In genomic region chr4:150209140-150209829, GRCh38 we compare ENCODE assay signal across 8 cellular contexts.
DNase-seq lines count a peak whose midpoint lies in the region; ATAC-seq and TF ChIP-seq lines count a peak whose summit lies in the region.

No MANE protein-coding gene starts in this region.

- WGBS in upper lobe of left lung, 2 donors = 76 to 79% methylated on average over 6 of the region's 6 CpGs

- H3K27me3 ChIP-seq in MG63 = no peaks in the 10 kb centered on the region
- no peaks in the 10 kb centered on the region for H3K27me3 ChIP-seq in kidney epithelial cell (ENCODE audit: control insufficient read depth, insufficient read depth, low read length)
- H3K27me3 ChIP-seq in upper lobe of left lung = no peaks in the 10 kb centered on the region

- peak; percentile 55 for TF ChIP-seq CTCF in astrocyte of the cerebellum (IDR thresholded peaks at IDR 0.05; ENCODE audit: low read depth, low read length, missing control alignments)
- TF ChIP-seq CTCF in kidney epithelial cell (IDR thresholded peaks at IDR 0.05; ENCODE audit: insufficient read depth, low read length, poor library complexity, severe bottlenecking) = peak; percentile 52
- peak in 5 of 6 experiments; percentile 23 to 58 (median 52) for TF ChIP-seq CTCF in upper lobe of left lung (IDR thresholded peaks at IDR 0.05)

- TF ChIP-seq EP300 in upper lobe of left lung (IDR thresholded peaks at IDR 0.05) = no peak

- H3K36me3 ChIP-seq in MG63 = no peaks in the 10 kb centered on the region; the same call in 1 of the 2 replicates
- H3K36me3 ChIP-seq in kidney epithelial cell (ENCODE audit: control insufficient read depth, insufficient read depth, low read length) = no peaks in the 10 kb centered on the region
- H3K36me3 ChIP-seq in upper lobe of left lung = no peaks in the 10 kb centered on the region

- no peak for TF ChIP-seq POLR2A in upper lobe of left lung (IDR thresholded peaks at IDR 0.05)

- no peak overlapping the region for H3K27ac ChIP-seq in upper lobe of left lung

- DNase-seq in COR-L47 (lab: John Stamatoyannopoulos, UW) = peak; percentile 49
- DNase-seq in GM19238 (ENCODE audit: insufficient read length, low spot score) = peak; percentile 10
- peak; percentile 29 for DNase-seq in MG63
- peak; percentile 51 for DNase-seq in astrocyte of the cerebellum (ENCODE audit: low read depth)
- no peak for DNase-seq in kidney epithelial cell (ENCODE audit: low read depth)
- DNase-seq in upper lobe of left lung = peak in 1 of 2 donors; percentile 36
- DNase-seq in SHP77 treated with DMSO at 0.1 percent for 48 hours (lab: John Stamatoyannopoulos, UW) = no peak

- no peaks in the 10 kb centered on the region for H3K9me3 ChIP-seq in MG63
- no peaks in the 10 kb centered on the region for H3K9me3 ChIP-seq in upper lobe of left lung

- H3K4me3 ChIP-seq in MG63 (no peak overlapping the region), astrocyte of the cerebellum (ENCODE audit: low read depth, low read length) (no peak overlapping the region), kidney epithelial cell (ENCODE audit: low read depth, low read length) (no peak overlapping the region), upper lobe of left lung (no peak overlapping the region)

- in situ Hi-C loops in astrocyte of the cerebellum (cut with HindIII; ENCODE audit: low sequenced_read_pairs) = no loop called here

- ATAC-seq in upper lobe of left lung (ENCODE audit: low FRiP score in 2 of 2) = peak in 1 of 2 donors; percentile 71
- ATAC-seq in HG03457 (IDR thresholded peaks at IDR 0.05; ENCODE audit: unreplicated experiment) = no peak

- no peaks in the 10 kb centered on the region for H3K4me1 ChIP-seq in upper lobe of left lung

Comparison
In these comparisons a context has a peak if more than half of its experiments do, and no peak if none do; other contexts are left out.
1. DNase-seq: peak in COR-L47 (single experiment), GM19238 (single experiment), MG63 (single experiment) and astrocyte of the cerebellum (single experiment); none in kidney epithelial cell (single experiment) and SHP77 treated with DMSO at 0.1 percent for 48 hours (single experiment).
2. Peak in every context shown above with its lines, with median percentiles within 50 percentile points of each other: CTCF ChIP-seq.